7 cellular contexts compared by ENCODE assay signal in genomic region chr13:109265443-109265742, GRCh38.
DNase-seq lines count a peak whose midpoint lies in the region; ATAC-seq and TF ChIP-seq lines count a peak whose summit lies in the region.
"Not testable (repeated sequence)": the region's sequence is repeated elsewhere in the genome, so short reads cannot be mapped to it uniquely, and the experiment has no call there.

No MANE protein-coding gene starts in this region.

- not testable (repeated sequence) for H3K27me3 ChIP-seq in RWPE2 (ENCODE audit: insufficient read depth, poor library complexity, severe bottlenecking); endodermal cell (ENCODE audit: control insufficient read depth, insufficient read depth, low read length, poor library complexity, severe bottlenecking); hepatocyte; mesendoderm (ENCODE audit: insufficient read depth, low read length, poor library complexity)

- H3K36me3 ChIP-seq in RWPE2 (ENCODE audit: low read depth): peaks cover 44% of the 10 kb centered on the region
- H3K36me3 ChIP-seq in endodermal cell (ENCODE audit: control insufficient read depth, insufficient read depth, low read length); hepatocyte (replicated peaks; ENCODE audit: insufficient read depth, low read depth); mesendoderm (ENCODE audit: control insufficient read depth, insufficient read depth, low read length): not testable (repeated sequence)

- H3K27ac Mint-ChIP-seq in HFFc6 (peak overlapping the region; percentile 87), endodermal cell (peak overlapping the region; percentile 95)

- H2AK5ac ChIP-seq in mesendoderm (ENCODE audit: low read length): not testable (repeated sequence)

- peak overlapping the region; percentile 80 for H3K18ac ChIP-seq in mesendoderm (ENCODE audit: low read length)

- not testable (repeated sequence) for H3K4me2 ChIP-seq in hepatocyte; mesendoderm (ENCODE audit: low read length)

- H3K4me3 ChIP-seq in RWPE2 (ENCODE audit: severe bottlenecking): peak overlapping the region; percentile 45
- peak overlapping the region; percentile 78 for H3K4me3 ChIP-seq in endodermal cell (ENCODE audit: low read length)
- H3K4me3 ChIP-seq in hepatocyte; mesendoderm (ENCODE audit: low read length): not testable (repeated sequence)

- H3K4ac ChIP-seq in mesendoderm (ENCODE audit: low read depth, low read length): not testable (repeated sequence)

- not testable (repeated sequence) for H3K36me3 Mint-ChIP-seq in HFFc6 (ENCODE audit: low read depth)
- peaks cover 25% of the 10 kb centered on the region for H3K36me3 Mint-ChIP-seq in endodermal cell (ENCODE audit: low read depth)

- H3K27ac ChIP-seq in RWPE2 (ENCODE audit: poor library complexity, severe bottlenecking) (peak overlapping the region; percentile 96), hepatocyte (peak overlapping the region; percentile 23), mesendoderm (ENCODE audit: low read depth, low read length) (peak overlapping the region; percentile 90)
- not testable (repeated sequence) for H3K27ac ChIP-seq in endodermal cell (ENCODE audit: low read depth, low read length)

- H4K8ac ChIP-seq in mesendoderm (ENCODE audit: low read depth, low read length): not testable (repeated sequence)

- not testable (repeated sequence) for H2BK15ac ChIP-seq in mesendoderm (replicated peaks; ENCODE audit: low read depth)

- H3K56ac ChIP-seq in mesendoderm (ENCODE audit: low read length): peak overlapping the region; percentile 56

- not testable (repeated sequence) for H3K79me1 ChIP-seq in mesendoderm (ENCODE audit: low read length)

- H3K4me1 Mint-ChIP-seq in HFFc6 (ENCODE audit: low read depth) (peaks cover 31% of the 10 kb centered on the region), endodermal cell (peaks cover 44% of the 10 kb centered on the region)

- not testable (repeated sequence) for H4K5ac ChIP-seq in mesendoderm (ENCODE audit: low read length)

- H3K9ac ChIP-seq in endodermal cell (ENCODE audit: extremely low read depth, low read length, poor library complexity, severe bottlenecking): peak overlapping the region; percentile 89
- not testable (repeated sequence) for H3K9ac ChIP-seq in mesendoderm (ENCODE audit: low read length)

- H3K9me3 ChIP-seq in RWPE2 (ENCODE audit: severe bottlenecking); hepatocyte (ENCODE audit: low read depth): not testable (repeated sequence)
- H3K9me3 ChIP-seq in endodermal cell (ENCODE audit: control insufficient read depth, low read length): peaks cover 20% of the 10 kb centered on the region

- H3K23ac ChIP-seq in mesendoderm (ENCODE audit: low read length): not testable (repeated sequence)

- TF ChIP-seq CTCF in HFFc6 (IDR thresholded peaks at IDR 0.05); RWPE2 (IDR thresholded peaks at IDR 0.05; ENCODE audit: poor library complexity, severe bottlenecking); endodermal cell (conservative IDR thresholded peaks at IDR 0.05); hepatocyte (IDR thresholded peaks at IDR 0.05; ENCODE audit: poor library complexity): not testable (repeated sequence)

- H2AFZ ChIP-seq in hepatocyte: not testable (repeated sequence)

- H3K27me3 Mint-ChIP-seq in HFFc6 (ENCODE audit: insufficient read depth); endodermal cell (ENCODE audit: insufficient read depth): not testable (repeated sequence)

- 67% methylated on average over 7 of the region's 7 CpGs; no CpG with 5 or more reads in 1 of the 2 experiments for WGBS in endodermal cell (ENCODE audit: insufficient coverage in 1 of 2, insufficient read length in 1 of 2), 2 experiments
- WGBS in hepatocyte (ENCODE audit: low lambda C conversion rate, missing lambda C conversion rate): 93% methylated on average over 7 of the region's 7 CpGs
- WGBS in mesendoderm (ENCODE audit: extremely low coverage, insufficient coverage, low lambda C conversion rate): no CpG with 5 or more reads among the region's 7 CpGs

- not testable (repeated sequence) for H4K20me1 ChIP-seq in hepatocyte (ENCODE audit: insufficient read depth, poor library complexity, severe bottlenecking)

- H3K4me1 ChIP-seq in RWPE2 (ENCODE audit: insufficient read depth, poor library complexity, severe bottlenecking): peaks cover 29% of the 10 kb centered on the region
- H3K4me1 ChIP-seq in endodermal cell (ENCODE audit: control insufficient read depth, insufficient read depth, low read length); hepatocyte (ENCODE audit: insufficient read depth); mesendoderm (ENCODE audit: control insufficient read depth, low read depth, low read length): not testable (repeated sequence)

- H3K4me3 Mint-ChIP-seq in HFFc6: not testable (repeated sequence)
- H3K4me3 Mint-ChIP-seq in endodermal cell: peak overlapping the region; percentile 77

- H3K79me2 ChIP-seq in hepatocyte; mesendoderm (ENCODE audit: control insufficient read depth, insufficient read depth, low read length): not testable (repeated sequence)

- not testable (repeated sequence) for H2BK5ac ChIP-seq in mesendoderm (ENCODE audit: low read length)

- not testable (repeated sequence) for H3K9me3 Mint-ChIP-seq in HFFc6
- H3K9me3 Mint-ChIP-seq in endodermal cell: peaks cover 34% of the 10 kb centered on the region

- not testable (repeated sequence) for H3K9me2 ChIP-seq in hepatocyte (replicated peaks; ENCODE audit: insufficient read depth)

- ATAC-seq in RWPE2 (ENCODE audit: low read depth): not testable (repeated sequence)

- peak overlapping the region; percentile 45 for H2BK120ac ChIP-seq in mesendoderm (ENCODE audit: low read depth, low read length)

- in situ Hi-C loops in Caki2 (cut with HindIII; ENCODE audit: low pct_unique_long_range_greater_than_20kb, low sequenced_read_pairs): not testable (repeated sequence)

- DNase-seq in Caki2 (ENCODE audit: low read depth) (peak; percentile 43), NCI-H226 (peak; percentile 56)
- not testable (repeated sequence) for DNase-seq in HFFc6; RWPE2 (ENCODE audit: low spot score); endodermal cell; hepatocyte (ENCODE audit: low spot score); mesendoderm
